ENCODE assay signal across 19 cellular contexts in genomic region chr10:72006026-72006425, GRCh38.
"Had no signal": no experiment of that assay in that cellular context is flagged by ENCODE, and none has a peak within 500 bp of the region (broad histone marks: within the 10 kb centered on the region; RNA-seq: fewer than 3 reads in every experiment).

No MANE protein-coding gene starts in this region.

- ATAC-seq: effector memory CD8-positive, alpha-beta T cell; left lobe of liver had no signal

- H3K36me3 ChIP-seq: transverse colon had no signal

- H3K36me3 Mint-ChIP-seq: activated naive CD8-positive, alpha-beta T cell; naive B cell had no signal

- H3K27me3 Mint-ChIP-seq: activated CD4-positive, alpha-beta T cell treated with anti-CD3 and anti-CD28 coated beads, Interleukin-2, amount 10 ng/mL, durations not matched to agents 24 days and 14 days; activated naive CD8-positive, alpha-beta T cell; dendritic cell treated with granulocyte-macrophage colony-stimulating factor and Interleukin-4, amounts not matched to agents 40 ng/mL and 50 ng/mL, for 4 days; effector memory CD8-positive, alpha-beta T cell; naive B cell had no signal

- H3K4me1 Mint-ChIP-seq: activated CD4-positive, alpha-beta T cell treated with anti-CD3 and anti-CD28 coated beads, Interleukin-2, amount 10 ng/mL, durations not matched to agents 24 days and 14 days had no signal

- H3K4me3 Mint-ChIP-seq: activated CD4-positive, alpha-beta T cell treated with anti-CD3 and anti-CD28 coated beads, Interleukin-2, amount 10 ng/mL, durations not matched to agents 24 days and 14 days; activated naive CD8-positive, alpha-beta T cell; dendritic cell treated with granulocyte-macrophage colony-stimulating factor and Interleukin-4, amounts not matched to agents 40 ng/mL and 50 ng/mL, for 4 days; effector memory CD8-positive, alpha-beta T cell had no signal

- H3K9me3 ChIP-seq: heart left ventricle, transverse colon had no signal

- H3K9me3 Mint-ChIP-seq: activated CD4-positive, alpha-beta T cell treated with anti-CD3 and anti-CD28 coated beads, Interleukin-2, amount 10 ng/mL, durations not matched to agents 24 days and 14 days; dendritic cell treated with granulocyte-macrophage colony-stimulating factor and Interleukin-4, amounts not matched to agents 40 ng/mL and 50 ng/mL, for 4 days; effector memory CD8-positive, alpha-beta T cell had no signal

- H3K27me3 ChIP-seq: heart left ventricle, transverse colon had no signal

- H3K4me3 ChIP-seq: heart left ventricle, transverse colon had no signal

- H3K27ac Mint-ChIP-seq: activated CD4-positive, alpha-beta T cell treated with anti-CD3 and anti-CD28 coated beads, Interleukin-2, amount 10 ng/mL, durations not matched to agents 24 days and 14 days; activated naive CD8-positive, alpha-beta T cell; dendritic cell treated with granulocyte-macrophage colony-stimulating factor and Interleukin-4, amounts not matched to agents 40 ng/mL and 50 ng/mL, for 4 days; effector memory CD8-positive, alpha-beta T cell; naive B cell had no signal

- DNase-seq: activated CD4-positive, alpha-beta T cell treated with anti-CD3 and anti-CD28 coated beads, Interleukin-2, amount 10 ng/mL, durations not matched to agents 24 days and 14 days; activated CD4-positive, CD25-positive, alpha-beta regulatory T cell; activated CD8-positive, alpha-beta memory T cell treated with anti-CD3 and anti-CD28 coated beads for 24 hours; activated gamma-delta T cell treated with Interleukin-2 at 50 U/mL for 16 hours; anterior cingulate cortex; cerebellar nuclear complex; effector memory CD8-positive, alpha-beta T cell; foreskin melanocyte; heart left ventricle; mammary epithelial cell; naive B cell; retina; stimulated activated CD4-positive, alpha-beta T cell treated with anti-CD3 and anti-CD28 coated beads, Interleukin-2, amount 100 ng/mL, for 48 hours; stimulated activated naive CD4-positive, alpha-beta T cell; T-helper 2 cell; transverse colon had no signal
